ENCODE assay signal across 14 cellular contexts in the genomic region with DNA sequence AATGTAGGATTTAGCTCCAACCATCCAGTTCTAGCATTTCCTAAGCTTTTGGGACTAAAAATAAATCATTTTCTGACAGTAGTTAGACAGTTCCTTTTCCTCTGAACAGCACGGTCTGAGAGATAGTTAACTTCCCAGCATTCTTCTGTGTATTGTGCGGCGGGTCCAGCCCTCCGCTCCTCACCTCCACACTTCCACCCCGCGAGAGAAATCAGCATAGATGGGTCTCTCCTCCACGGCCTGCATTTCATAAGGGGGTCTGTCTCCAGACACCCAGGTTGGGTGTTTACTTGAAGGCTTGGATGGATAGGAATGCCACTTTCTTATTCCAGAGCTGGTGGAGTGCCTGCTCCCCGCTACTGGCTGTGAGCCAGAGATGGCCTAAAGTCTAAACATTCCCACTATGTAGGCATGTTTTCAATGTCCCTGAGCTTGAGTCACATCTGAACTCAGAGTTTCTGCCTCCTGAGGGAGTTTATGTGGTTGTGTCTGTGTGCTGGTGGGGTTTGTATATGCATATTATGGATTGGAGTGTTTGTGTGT. TPM values are rescaled to one million over a fixed set of nuclear protein-coding genes. Genes with fewer than 3 reads are reported as not detected.
A peak's percentile ranks its signal among the peaks of the same experiment; 100 is the strongest.
DNase-seq lines count a peak whose midpoint lies in the region; ATAC-seq and TF ChIP-seq lines count a peak whose summit lies in the region.
"Had no signal": no experiment of that assay in that cellular context is flagged by ENCODE, and none has a peak within 500 bp of the region (broad histone marks: within the 10 kb centered on the region; RNA-seq: fewer than 3 reads in every experiment).

No MANE protein-coding gene starts in this region.

- peak overlapping the region; percentile 56 for H3K4me2 ChIP-seq in hepatocyte

- H3K9me3 ChIP-seq in hepatocyte (ENCODE audit: low read depth), result no peaks in the 10 kb centered on the region
- H3K9me3 ChIP-seq: pancreas had no signal

- H3K27me3 ChIP-seq in hepatocyte, result no peaks in the 10 kb centered on the region
- H3K27me3 ChIP-seq: pancreas had no signal

- 53% methylated on average over 8 of the region's 8 CpGs for WGBS in hepatocyte (ENCODE audit: low lambda C conversion rate, missing lambda C conversion rate)

- H2AFZ ChIP-seq in hepatocyte, result no peak overlapping the region

- peak overlapping the region; percentile 65 for H3K27ac Mint-ChIP-seq in chondrocyte (ENCODE audit: unreplicated experiment)
- H3K27ac Mint-ChIP-seq: stimulated activated naive CD8-positive, alpha-beta T cell treated with anti-CD3 and anti-CD28 coated beads, Interleukin-15, amount 100 ng/mL, for 72 hours had no signal

- H3K36me3 ChIP-seq in hepatocyte (replicated peaks; ENCODE audit: insufficient read depth, low read depth), result no peaks in the 10 kb centered on the region
- H3K36me3 ChIP-seq: pancreas had no signal

- H3K4me3 ChIP-seq in hepatocyte, result no peak overlapping the region
- H3K4me3 ChIP-seq: pancreas had no signal

- H3K27ac ChIP-seq in hepatocyte, result no peak overlapping the region
- H3K27ac ChIP-seq: pancreas had no signal

- peaks cover 4% of the 10 kb centered on the region for H3K27me3 Mint-ChIP-seq in chondrocyte (ENCODE audit: low read depth)

- no peaks in the 10 kb centered on the region for H3K36me3 Mint-ChIP-seq in chondrocyte (ENCODE audit: low read depth)

- no peaks in the 10 kb centered on the region for H3K79me2 ChIP-seq in hepatocyte

- H3K4me3 Mint-ChIP-seq in chondrocyte (ENCODE audit: unreplicated experiment), result peak overlapping the region; percentile 10
- H3K4me3 Mint-ChIP-seq: stimulated activated naive CD8-positive, alpha-beta T cell treated with anti-CD3 and anti-CD28 coated beads, Interleukin-15, amount 100 ng/mL, for 72 hours had no signal

- no peaks in the 10 kb centered on the region for H3K4me1 ChIP-seq in hepatocyte (ENCODE audit: insufficient read depth)
- H3K4me1 ChIP-seq: pancreas had no signal

- H4K20me1 ChIP-seq in hepatocyte (ENCODE audit: insufficient read depth, poor library complexity, severe bottlenecking), result no peaks in the 10 kb centered on the region

- TF ChIP-seq CTCF in chondrocyte (IDR thresholded peaks at IDR 0.05) (no peak), hepatocyte (IDR thresholded peaks at IDR 0.05; ENCODE audit: poor library complexity) (no peak)

- H3K9me3 Mint-ChIP-seq in chondrocyte (ENCODE audit: low read depth), result no peaks in the 10 kb centered on the region
- H3K9me3 Mint-ChIP-seq: stimulated activated naive CD8-positive, alpha-beta T cell treated with anti-CD3 and anti-CD28 coated beads, Interleukin-15, amount 100 ng/mL, for 72 hours had no signal

- H3K4me1 Mint-ChIP-seq in chondrocyte (ENCODE audit: low read depth), result peaks cover 18% of the 10 kb centered on the region
- H3K4me1 Mint-ChIP-seq: stimulated activated naive CD8-positive, alpha-beta T cell treated with anti-CD3 and anti-CD28 coated beads, Interleukin-15, amount 100 ng/mL, for 72 hours had no signal

- DNase-seq in M059J (ENCODE audit: low read depth) (peak; percentile 65), chondrocyte (ENCODE audit: low spot score) (no peak), hepatocyte (ENCODE audit: low spot score) (peak; percentile 52), stromal cell of bone marrow (ENCODE audit: low read depth) (peak; percentile 36), NCI-H1092 treated with DMSO at 0.1 percent for 48 hours (lab: John Stamatoyannopoulos, UW) (no peak)
- no peak for DNase-seq in activated CD4-positive, alpha-beta T cell treated with anti-CD3 and anti-CD28 coated beads, Interleukin-2, amount 50 U/mL, for 48 hours
- DNase-seq: anterior cingulate cortex; NCI-H226; pancreas; stimulated activated CD4-positive, alpha-beta T cell treated with anti-CD3 and anti-CD28 coated beads, Interleukin-4, amount 100 ng/mL, for 1 hour; stimulated activated naive CD8-positive, alpha-beta T cell treated with anti-CD3 and anti-CD28 coated beads, Interleukin-15, amount 100 ng/mL, for 72 hours had no signal

- no peaks in the 10 kb centered on the region for H3K9me2 ChIP-seq in hepatocyte (replicated peaks; ENCODE audit: insufficient read depth)

- no peak for ATAC-seq in HG03095 (IDR thresholded peaks at IDR 0.05; ENCODE audit: unreplicated experiment)
- ATAC-seq: esophagus mucosa; Panc1; pancreas; stimulated activated naive CD8-positive, alpha-beta T cell treated with anti-CD3 and anti-CD28 coated beads, Interleukin-15, amount 100 ng/mL, for 72 hours had no signal

RNA-seq across cellular contexts. Expression of a gene that starts 38.0 kb away (rescaled TPM):
- 22.9 and 23.1 TPM in 2 replicates for total RNA-seq in M059J (2014; rRNA removed; shearing (Covaris generic))
- total RNA-seq in chondrocyte (12.2 to 16.9 TPM (median 16.8 TPM) in 3 replicates), hepatocyte (40.2 and 40.5 TPM in 2 replicates)
- 19.9 and 22.0 TPM in 2 replicates for polyA plus RNA-seq in hepatocyte

Comparison
In these comparisons a context has a peak if more than half of its experiments do, and no peak if none do; other contexts are left out.
1. DNase-seq: peak in M059J (single experiment), hepatocyte (single experiment) and stromal cell of bone marrow (single experiment); none in chondrocyte (single experiment), activated CD4-positive, alpha-beta T cell treated with anti-CD3 and anti-CD28 coated beads, Interleukin-2, amount 50 U/mL, for 48 hours (0 of 2) and NCI-H1092 treated with DMSO at 0.1 percent for 48 hours (single experiment).